In the genomic region with DNA sequence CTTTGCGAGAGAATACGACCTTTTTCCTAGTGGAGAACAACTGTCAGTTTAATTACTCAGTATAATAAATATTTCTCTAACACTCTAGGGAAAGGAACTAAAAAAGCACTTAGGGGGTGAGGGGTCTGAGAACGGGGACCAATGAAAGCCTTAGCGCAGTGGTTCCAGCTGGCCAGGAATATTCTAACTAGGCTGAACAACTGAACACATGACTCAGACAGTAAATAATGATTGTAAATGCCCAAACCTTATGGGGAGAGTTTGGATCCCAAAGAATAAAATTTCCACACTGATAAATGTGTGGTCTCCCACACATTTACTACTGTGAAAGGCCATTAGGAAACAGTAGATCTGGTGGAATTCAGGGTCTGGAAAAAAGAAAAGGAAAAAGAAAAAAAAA, we compare ENCODE assay signal across 16 cellular contexts. TPM values are rescaled to one million over a fixed set of nuclear protein-coding genes. Genes with fewer than 3 reads are reported as not detected.
DNase-seq lines count a peak whose midpoint lies in the region; ATAC-seq, FAIRE-seq and TF ChIP-seq lines count a peak whose summit lies in the region.
"Had no signal": no experiment of that assay in that cellular context is flagged by ENCODE, and none has a peak within 500 bp of the region (broad histone marks: within the 10 kb centered on the region; RNA-seq: fewer than 3 reads in every experiment).

No MANE protein-coding gene starts in this region.

- peak; percentile 60 for FAIRE-seq in endometrium (lab: Jason Lieb, UNC)

- no peaks in the 10 kb centered on the region for H3K27me3 Mint-ChIP-seq in MCF 10A (ENCODE audit: insufficient read depth, unreplicated experiment)
- peaks cover 3% of the 10 kb centered on the region for H3K27me3 Mint-ChIP-seq in nephron (ENCODE audit: low read depth)

- intact Hi-C loops in MCF 10A (cut with micrococcal nuclease) (no loop called here), mammary epithelial cell (cut with micrococcal nuclease) (no loop called here)

- H3K4me3 Mint-ChIP-seq in MCF 10A (ENCODE audit: unreplicated experiment) (no peak overlapping the region), nephron (no peak overlapping the region)
- H3K4me3 Mint-ChIP-seq: GM23338 had no signal

- no peak for TF ChIP-seq CTCF in MCF 10A (IDR thresholded peaks at IDR 0.05; ENCODE audit: unreplicated experiment)
- TF ChIP-seq CTCF in mammary epithelial cell (conservative IDR thresholded peaks at IDR 0.05 in 1 of 2, IDR thresholded peaks at IDR 0.05 in 1 of 2; ENCODE audit: extremely low read depth in 1 of 2, insufficient read depth in 1 of 2, low read depth in 1 of 2, low read length in 2 of 2), result no peak
- TF ChIP-seq CTCF in nephron (IDR thresholded peaks at IDR 0.05; ENCODE audit: unreplicated experiment in 3 of 3), result no peak

- no TSS peak for BruUV-seq in MCF 10A (replicated peaks; lab: Mats Ljungman, UMichigan)
- no TSS peak for BruUV-seq in mammary epithelial cell (replicated peaks; lab: Mats Ljungman, UMichigan)

- H3K36me3 Mint-ChIP-seq in MCF 10A (ENCODE audit: insufficient read depth, unreplicated experiment) (no peaks in the 10 kb centered on the region), nephron (ENCODE audit: low read depth) (peaks cover 20% of the 10 kb centered on the region)

- no peak overlapping the region for H3K9ac ChIP-seq in mammary epithelial cell (ENCODE audit: insufficient read depth, low read length)
- H3K9ac ChIP-seq: BLaER1 had no signal

- no peak overlapping the region for H3K4me3 ChIP-seq in mammary epithelial cell (replicated peaks in 1 of 3; ENCODE audit: insufficient read depth in 1 of 3, low read depth in 2 of 3, low read length in 3 of 3)
- H3K4me3 ChIP-seq: BLaER1, GM23338, HAP-1 had no signal

- no peak overlapping the region for H3K4me2 ChIP-seq in mammary epithelial cell (ENCODE audit: insufficient read depth, low read depth, low read length)
- H3K4me2 ChIP-seq: BLaER1, GM23338 had no signal

- 94% methylated on average over 4 of the region's 4 CpGs for WGBS in mammary epithelial cell (ENCODE audit: low coverage, missing lambda C conversion rate)

- no peaks in the 10 kb centered on the region for H3K9me3 ChIP-seq in mammary epithelial cell (replicated peaks; ENCODE audit: insufficient read depth, low read length)
- H3K9me3 ChIP-seq: BLaER1, HAP-1 had no signal

- no peaks in the 10 kb centered on the region for H3K36me3 ChIP-seq in mammary epithelial cell (ENCODE audit: insufficient read depth, low read length)
- H3K36me3 ChIP-seq: BLaER1 had no signal

- peaks cover 95% of the 10 kb centered on the region for H3K79me2 ChIP-seq in mammary epithelial cell (ENCODE audit: insufficient read depth, low read length)

- no peaks in the 10 kb centered on the region for H4K20me1 ChIP-seq in mammary epithelial cell (ENCODE audit: insufficient read depth, low read length)
- H4K20me1 ChIP-seq: BLaER1 had no signal

- H3K4me1 Mint-ChIP-seq in MCF 10A (ENCODE audit: insufficient read depth, unreplicated experiment) (peaks cover 13% of the 10 kb centered on the region), nephron (peaks cover 43% of the 10 kb centered on the region)

- H3K27ac ChIP-seq in mammary epithelial cell (ENCODE audit: insufficient read depth, low read depth, low read length), result no peak overlapping the region
- H3K27ac ChIP-seq: 22Rv1, BLaER1 had no signal

- DNase-seq in MCF 10A (ENCODE audit: unreplicated experiment) (no peak), mammary epithelial cell (no peak), COLO668 (lab: John Stamatoyannopoulos, UW; ENCODE audit: unreplicated experiment) (no peak)
- DNase-seq: AML-193, Calu3, DMS 273 treated with DMSO at 0.1 percent for 48 hours, IMR-90 had no signal

- H3K9me3 Mint-ChIP-seq in MCF 10A (ENCODE audit: unreplicated experiment), result no peaks in the 10 kb centered on the region
- no peaks in the 10 kb centered on the region for H3K9me3 Mint-ChIP-seq in nephron
- H3K9me3 Mint-ChIP-seq: GM23338 had no signal

- ATAC-seq in GM21423 (IDR thresholded peaks at IDR 0.05; ENCODE audit: unreplicated experiment) (no peak), GM21447 (IDR thresholded peaks at IDR 0.05; ENCODE audit: unreplicated experiment) (no peak)
- ATAC-seq in activated CD4-positive, CD25-positive, alpha-beta regulatory T cell treated with anti-CD3 and anti-CD28 coated beads, Interleukin-2, amount 50 U/mL, for 24 hours, result no peak
- ATAC-seq: GM23338 had no signal

- dilution Hi-C loops in mammary epithelial cell (cut with HindIII; ENCODE audit: low sequenced_read_pairs), result no loop called here

- POLR2A ChIA-PET in MCF 10A (lab: Yijun Ruan, JAX), result interaction anchor here (0.6 to 2.4 kb wide), 2 partner anchors 8 to 15 kb away, joined by 3 to 6 read pairs; a partner anchor contains a TSS

- no peak overlapping the region for H2AFZ ChIP-seq in mammary epithelial cell (ENCODE audit: low read depth, low read length)
- H2AFZ ChIP-seq: GM23338 had no signal

- in situ Hi-C loops in mammary epithelial cell (cut with MboI; ENCODE audit: low sequenced_read_pairs in 2 of 2), result no loop called here

- H3K27me3 ChIP-seq in mammary epithelial cell (ENCODE audit: insufficient read depth, low read length), result no peaks in the 10 kb centered on the region
- H3K27me3 ChIP-seq: BLaER1 had no signal

- CTCF ChIA-PET in MCF 10A (lab: Yijun Ruan, JAX), result interaction anchor here (1.1 to 4.2 kb wide), 3 partner anchors 10 to 269 kb away, joined by 6 to 46 read pairs (median 8); no protein-coding TSS in a partner anchor
- CTCF ChIA-PET in mammary epithelial cell (lab: Charles Lee; ENCODE audit: low non-redundant PET), result no interaction called here

- peak overlapping the region; percentile 9 for H3K27ac Mint-ChIP-seq in MCF 10A (ENCODE audit: low read depth, unreplicated experiment)
- peak overlapping the region; percentile 7 to 62 (median 39) for H3K27ac Mint-ChIP-seq in nephron
- H3K27ac Mint-ChIP-seq: GM23338 had no signal

- peaks cover 18% of the 10 kb centered on the region for H3K4me1 ChIP-seq in mammary epithelial cell (ENCODE audit: insufficient read depth, low read length)
- H3K4me1 ChIP-seq: BLaER1 had no signal

RNA-seq across cellular contexts. Expression of a gene that starts 14.8 kb away (rescaled TPM):
- total RNA-seq in MCF 10A (2022) (35.7 and 36.0 TPM in 2 replicates), mammary epithelial cell (10 to 100 TPM; 34.3 to 69.7 TPM)
- polyA plus RNA-seq in mammary epithelial cell, result 13.1 TPM
- polyA minus RNA-seq in mammary epithelial cell, result 126 TPM
